10 cellular contexts compared by ENCODE assay signal in genomic region chr19:3194703-3195087, GRCh38. TPM values are rescaled to one million over a fixed set of nuclear protein-coding genes. Genes with fewer than 3 reads are reported as not detected.
"Had no signal": no experiment of that assay in that cellular context is flagged by ENCODE, and none has a peak within 500 bp of the region (broad histone marks: within the 10 kb centered on the region; RNA-seq: fewer than 3 reads in every experiment).

No MANE protein-coding gene starts in this region.

- DNase-seq: GM23248, GOT3, H7, KG1 had no signal

- H3K9ac ChIP-seq: GM23248 had no signal

- H2AFZ ChIP-seq: GM23248 had no signal

- H3K9me3 ChIP-seq: HAP-1 had no signal

- ATAC-seq: HCT116 had no signal

- FAIRE-seq: HTR-8/SVneo had no signal

- H3K4me3 ChIP-seq: GM23248, HAP-1 had no signal

- H3K9me3 Mint-ChIP-seq: IgD-negative memory B cell had no signal

- H3K27ac ChIP-seq: GM23248, HL-60 had no signal

- H3K4me1 ChIP-seq: HAP-1 had no signal

- H3K27me3 Mint-ChIP-seq: IgD-negative memory B cell had no signal

RNA-seq across cellular contexts. Expression of gene S1PR4, which starts 16.1 kb away (rescaled TPM):
- total RNA-seq: GM23248, H4, H7 had no signal

RNA-seq across cellular contexts. Expression of gene GNA15, which starts 58.9 kb away (rescaled TPM):
- total RNA-seq: GM23248, H4, H7 had no signal
